ENCODE assay signal across 6 cellular contexts in genomic region chr17:48625502-48626201, GRCh38. TPM values are rescaled to one million over a fixed set of nuclear protein-coding genes. Genes with fewer than 3 reads are reported as not detected.
A peak's percentile ranks its signal among the peaks of the same experiment; 100 is the strongest.
DNase-seq lines count a peak whose midpoint lies in the region; TF ChIP-seq lines count a peak whose summit lies in the region.

No MANE protein-coding gene starts in this region.

- no peaks in the 10 kb centered on the region for H3K9me3 ChIP-seq in right atrium auricular region

- peaks cover 9% of the 10 kb centered on the region for H3K4me1 Mint-ChIP-seq in type B pancreatic cell (ENCODE audit: unreplicated experiment)

- H3K4me1 ChIP-seq in right atrium auricular region, result peaks cover 0 to 27% of the 10 kb centered on the region in 2 donors

- no peak overlapping the region for H3K27ac Mint-ChIP-seq in type B pancreatic cell

- peaks cover 50 to 87% of the 10 kb centered on the region in 2 donors for H3K27me3 ChIP-seq in right atrium auricular region

- peak overlapping the region; percentile 88 for H3K4me3 Mint-ChIP-seq in type B pancreatic cell

- no peaks in the 10 kb centered on the region for H3K36me3 ChIP-seq in right atrium auricular region

- peaks cover 98% of the 10 kb centered on the region for H3K27me3 Mint-ChIP-seq in type B pancreatic cell

- DNase-seq in GM20000 (ENCODE audit: low spot score), result peak; percentile 85
- peak; percentile 32 for DNase-seq in T-helper 9 cell
- DNase-seq in right atrium auricular region (ENCODE audit: low spot score), result no peak
- no peak for DNase-seq in type B pancreatic cell (ENCODE audit: extremely low spot score, unreplicated experiment)
- DNase-seq in hypothalamus (lab: John Stamatoyannopoulos, UW), result no peak
- no peak for DNase-seq in NCI-H2107 (lab: John Stamatoyannopoulos, UW)

- no peak overlapping the region for H3K27ac ChIP-seq in right atrium auricular region

- no peaks in the 10 kb centered on the region for H3K36me3 Mint-ChIP-seq in type B pancreatic cell

- no peaks in the 10 kb centered on the region for H3K9me3 Mint-ChIP-seq in type B pancreatic cell

- no peak for TF ChIP-seq CTCF in GM20000 (IDR thresholded peaks at IDR 0.05; ENCODE audit: extremely low read depth, missing control alignments)
- TF ChIP-seq CTCF in right atrium auricular region (IDR thresholded peaks at IDR 0.05), result no peak
- TF ChIP-seq CTCF in type B pancreatic cell (conservative IDR thresholded peaks at IDR 0.05), result no peak

- H3K4me3 ChIP-seq in right atrium auricular region, result peak overlapping the region; percentile 8 to 40

RNA-seq across cellular contexts. Expression of gene HOXB9, which starts 0.5 kb away (rescaled TPM):
- total RNA-seq in right atrium auricular region (not detected), type B pancreatic cell (ENCODE audit: low replicate concordance) (1.6 and 9.4 TPM in 2 replicates)

RNA-seq across cellular contexts. Expression of gene HOXB8, which starts 10.6 kb away (rescaled TPM):
- not detected for total RNA-seq in right atrium auricular region
- total RNA-seq in type B pancreatic cell (ENCODE audit: low replicate concordance), result 16.0 and 17.1 TPM in 2 replicates

RNA-seq across cellular contexts. Expression of gene HOXB7, which starts 14.8 kb away (rescaled TPM):
- total RNA-seq in right atrium auricular region, result under 1 TPM; 0.24 to 0.78 TPM
- total RNA-seq in type B pancreatic cell (ENCODE audit: low replicate concordance), result 9.8 and 11.7 TPM in 2 replicates

RNA-seq across cellular contexts. Expression of gene HOXB6, which starts 20.9 kb away (rescaled TPM):
- 1 to 10 TPM in 1 of 2 donors, under 1 TPM in 1; 0.82 to 2.6 TPM for total RNA-seq in right atrium auricular region
- total RNA-seq in type B pancreatic cell (ENCODE audit: low replicate concordance), result 17.6 and 20.3 TPM in 2 replicates

RNA-seq across cellular contexts. Expression of gene HOXB5, which starts 32.1 kb away (rescaled TPM):
- total RNA-seq in right atrium auricular region, result not detected
- 10.1 and 20.8 TPM in 2 replicates for total RNA-seq in type B pancreatic cell (ENCODE audit: low replicate concordance)

Comparison
In these comparisons a context has a peak if more than half of its experiments do, and no peak if none do; other contexts are left out.
1. DNase-seq: peak in GM20000 (single experiment) and T-helper 9 cell (single experiment); none in right atrium auricular region (single experiment), type B pancreatic cell (single experiment), hypothalamus (0 of 51) and NCI-H2107 (single experiment).
2. RNA of gene HOXB8, which starts 10.6 kb away (total RNA-seq): 16.0 to 17.1 TPM in type B pancreatic cell; not detected in right atrium auricular region; every median in the first group is over 10 times any median in the second.